Comparison of ENCODE assay signal across 8 cellular contexts in the genomic region with DNA sequence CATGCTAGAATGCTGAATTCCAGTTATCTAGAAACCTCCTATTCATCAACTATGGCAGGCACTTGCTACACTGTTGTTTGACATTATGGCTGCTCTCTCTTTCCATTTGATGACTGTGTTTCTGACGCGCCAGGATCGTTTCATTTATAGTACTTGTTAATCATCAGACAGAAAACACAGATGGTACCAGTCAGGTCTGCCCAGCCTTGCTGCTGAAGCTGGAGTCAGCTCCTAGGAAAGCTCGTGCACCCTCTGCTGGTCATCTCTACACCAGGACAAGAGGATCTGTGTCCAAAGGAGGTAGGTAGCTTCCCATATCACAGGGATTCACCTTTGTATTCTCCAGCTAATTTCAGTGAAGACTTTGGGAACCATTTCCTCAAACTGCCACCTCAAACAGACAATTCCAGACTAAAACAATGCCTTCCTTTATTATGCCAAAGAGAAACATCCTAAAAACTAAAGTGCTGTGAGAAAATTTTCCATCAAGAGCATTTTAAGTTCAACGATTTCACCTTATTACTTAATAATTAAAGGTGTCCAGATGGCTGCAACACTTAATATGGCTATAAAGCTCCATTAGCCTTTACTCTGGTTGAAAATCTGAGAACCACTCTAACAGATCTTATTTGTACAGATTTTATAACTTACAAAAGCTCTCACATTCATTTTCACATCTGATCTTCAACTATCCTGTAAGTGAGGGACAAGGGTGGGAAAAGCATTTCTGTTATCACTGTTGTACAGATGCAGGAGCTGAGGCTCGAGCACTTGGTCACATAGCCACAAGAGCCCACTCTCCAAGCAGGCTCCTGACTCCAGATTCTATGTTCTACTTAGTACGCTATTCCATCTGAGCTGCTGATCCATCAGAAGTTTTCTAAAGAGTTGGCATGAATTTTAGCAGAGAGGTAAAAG. TPM values are rescaled to one million over a fixed set of nuclear protein-coding genes. Genes with fewer than 3 reads are reported as not detected.
DNase-seq lines count a peak whose midpoint lies in the region; ATAC-seq, FAIRE-seq and TF ChIP-seq lines count a peak whose summit lies in the region.

No MANE protein-coding gene starts in this region.

- peak; percentile 93 for TF ChIP-seq CTCF in A549 (IDR thresholded peaks at IDR 0.05)
- TF ChIP-seq CTCF in body of pancreas (IDR thresholded peaks at IDR 0.05), result peak; percentile 61 to 89 (median 88)

- H3K9me3 ChIP-seq in A549 (no peaks in the 10 kb centered on the region), body of pancreas (no peaks in the 10 kb centered on the region), small intestine (ENCODE audit: control insufficient read depth, low read depth) (no peaks in the 10 kb centered on the region)

- CTCF ChIA-PET in A549 (lab: Yijun Ruan, JAX), result interaction anchor here (0.6 to 4.3 kb wide), 48 partner anchors 10 to 711 kb away, joined by 3 to 35 read pairs (median 4); partner anchors contain the start of genes GORASP2 and TLK1

- peak; percentile 74 for FAIRE-seq in A549 (lab: Jason Lieb, UNC)
- FAIRE-seq in TTC549 (lab: Jason Lieb, UNC), result peak; percentile 56
- FAIRE-seq in small intestine (lab: Jason Lieb, UNC), result peak; percentile 39

- TF ChIP-seq RAD21 in A549 (conservative IDR thresholded peaks at IDR 0.05 in 1 of 2, IDR thresholded peaks at IDR 0.05 in 1 of 2), result peak; percentile 91 to 93

- H3K27ac ChIP-seq in A549 (peak overlapping the region in 1 of 2 experiments; percentile 44; a peak in 3 of 6 replicates), body of pancreas (peak overlapping the region in 2 of 4 donors; percentile 35 to 75), small intestine (ENCODE audit: low read depth in 1 of 2, low read length in 1 of 2) (peak overlapping the region in 1 of 2 donors; percentile 41)

- WGBS in A549 (ENCODE audit: missing lambda C conversion rate), result 28% methylated on average over 7 of the region's 7 CpGs
- WGBS in body of pancreas, 2 donors, result 25 to 26% methylated on average over 7 of the region's 7 CpGs
- WGBS in small intestine, 3 donors, result 27 to 37% (median 34%) methylated on average over 7 of the region's 7 CpGs

- no peak overlapping the region for H3K4me3 ChIP-seq in A549
- H3K4me3 ChIP-seq in body of pancreas, result no peak overlapping the region
- no peak overlapping the region for H3K4me3 ChIP-seq in small intestine (ENCODE audit: low read depth in 1 of 2, low read length in 2 of 2)

- H3K36me3 ChIP-seq in body of pancreas (replicated peaks in 1 of 2; ENCODE audit: insufficient read depth in 1 of 2, low read depth in 2 of 2) (no peaks in the 10 kb centered on the region), small intestine (ENCODE audit: control insufficient read depth in 2 of 2, insufficient read depth in 2 of 2, low read length in 2 of 2) (no peaks in the 10 kb centered on the region)

- H3K4me2 ChIP-seq in A549, result peak overlapping the region; percentile 50

- POLR2A ChIA-PET in A549 (lab: Yijun Ruan, JAX), result interaction anchor here (0.9 to 2.2 kb wide), 5 partner anchors 17 to 487 kb away, joined by 5 to 12 read pairs (median 9); partner anchors contain the start of genes DCAF17, GORASP2, METTL8 and TLK1

- H3K27me3 ChIP-seq in body of pancreas (no peaks in the 10 kb centered on the region), small intestine (ENCODE audit: control insufficient read depth in 2 of 2, insufficient read depth in 2 of 2, low read length in 2 of 2) (no peaks in the 10 kb centered on the region)

- no peak for TF ChIP-seq EP300 in A549 (IDR thresholded peaks at IDR 0.05)

- DNase-seq in A549 (ENCODE audit: low read depth in 1 of 2, low spot score in 1 of 2), result peak; percentile 74 to 94
- DNase-seq in NCI-H2107 (lab: John Stamatoyannopoulos, UW), result peak; percentile 62
- peak; percentile 92 to 95 (median 94) for DNase-seq in body of pancreas
- DNase-seq in iPS DF 4.7 (ENCODE audit: extremely low read depth, low spot score), result peak; percentile 89
- peak; percentile 97 for DNase-seq in small intestine

- ATAC-seq in A549, result peak; percentile 100
- peak; percentile 85 for ATAC-seq in GM18858 (IDR thresholded peaks at IDR 0.05; ENCODE audit: unreplicated experiment)
- ATAC-seq in HG03045 (IDR thresholded peaks at IDR 0.05; ENCODE audit: unreplicated experiment), result peak; percentile 88
- peak; percentile 99 for ATAC-seq in body of pancreas

- peaks cover 10% of the 10 kb centered on the region; the same call in 2 of the 3 replicates for H3K4me1 ChIP-seq in A549
- H3K4me1 ChIP-seq in body of pancreas, result no peaks in the 10 kb centered on the region
- H3K4me1 ChIP-seq in small intestine (ENCODE audit: control insufficient read depth in 2 of 2, insufficient read depth in 1 of 2, low read depth in 1 of 2, low read length in 1 of 2), result no peaks in the 10 kb centered on the region

- intact Hi-C loops in body of pancreas (cut with DNase I), result loop anchor here (10.0 kb wide), 2 partner anchors 251 to 441 kb away; partner anchors contain the start of gene TLK1

- no peak for TF ChIP-seq POLR2A in A549 (IDR thresholded peaks at IDR 0.05; ENCODE audit: low read length)
- TF ChIP-seq POLR2A in body of pancreas (IDR thresholded peaks at IDR 0.05), result no peak

TF ChIP-seq in A549, 52 proteins besides CTCF, POLR2A, EP300 and RAD21:
- TF ChIP-seq, protein P1, sequence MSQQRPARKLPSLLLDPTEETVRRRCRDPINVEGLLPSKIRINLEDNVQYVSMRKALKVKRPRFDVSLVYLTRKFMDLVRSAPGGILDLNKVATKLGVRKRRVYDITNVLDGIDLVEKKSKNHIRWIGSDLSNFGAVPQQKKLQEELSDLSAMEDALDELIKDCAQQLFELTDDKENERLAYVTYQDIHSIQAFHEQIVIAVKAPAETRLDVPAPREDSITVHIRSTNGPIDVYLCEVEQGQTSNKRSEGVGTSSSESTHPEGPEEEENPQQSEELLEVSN (IDR thresholded peaks at IDR 0.05; ENCODE audit: borderline replicate concordance, low read depth), result no peak
- TF ChIP-seq JUNB (IDR thresholded peaks at IDR 0.05) (no peak), MAFK (IDR thresholded peaks at IDR 0.05; ENCODE audit: partially characterized antibody) (peak; percentile 14), NFE2L2 (conservative IDR thresholded peaks at IDR 0.05; ENCODE audit: low read length) (no peak), BCL3 (IDR thresholded peaks at IDR 0.05) (no peak), CBX8 (IDR thresholded peaks at IDR 0.05) (no peak), PBX3 (IDR thresholded peaks at IDR 0.05) (no peak), SMC3 (IDR thresholded peaks at IDR 0.05) (peak; percentile 94), FOSL2 (IDR thresholded peaks at IDR 0.05) (no peak), FOSL2 (CRISPR knock-in tag; IDR thresholded peaks at IDR 0.05) (peak; percentile 31; the same call in 1 of the 2 replicates), GATA3 (IDR thresholded peaks at IDR 0.05; ENCODE audit: borderline replicate concordance) (no peak), NPAS2 (CRISPR knock-in tag; IDR thresholded peaks at IDR 0.05; ENCODE audit: borderline replicate concordance) (no peak), CBX2 (IDR thresholded peaks at IDR 0.05; ENCODE audit: borderline replicate concordance, low read depth) (no peak), EHMT2 (IDR thresholded peaks at IDR 0.05; ENCODE audit: low read depth) (no peak), JUN (IDR thresholded peaks at IDR 0.05) (no peak), RCOR1 (IDR thresholded peaks at IDR 0.05; ENCODE audit: low read depth, low read length) (no peak)
- TF ChIP-seq, protein P2, sequence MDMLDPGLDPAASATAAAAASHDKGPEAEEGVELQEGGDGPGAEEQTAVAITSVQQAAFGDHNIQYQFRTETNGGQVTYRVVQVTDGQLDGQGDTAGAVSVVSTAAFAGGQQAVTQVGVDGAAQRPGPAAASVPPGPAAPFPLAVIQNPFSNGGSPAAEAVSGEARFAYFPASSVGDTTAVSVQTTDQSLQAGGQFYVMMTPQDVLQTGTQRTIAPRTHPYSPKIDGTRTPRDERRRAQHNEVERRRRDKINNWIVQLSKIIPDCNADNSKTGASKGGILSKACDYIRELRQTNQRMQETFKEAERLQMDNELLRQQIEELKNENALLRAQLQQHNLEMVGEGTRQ (IDR thresholded peaks at IDR 0.05), result no peak

RNA-seq across cellular contexts. Expression of gene METTL8, which starts 17.5 kb away (rescaled TPM):
- polyA plus RNA-seq in A549 (2011; rRNA removed) (44.4 and 58.3 TPM in 2 replicates), A549 (2017; fragmentation: RNase III; extraction: RNeasy Plus Mini Kit Qiagen cat#74134 plus additional on column Dnase treatment) (21.1 to 24.0 TPM (median 21.8 TPM) in 3 replicates), small intestine (1 to 10 TPM; 2.2 to 8.5 (median 6.2) TPM)
- 7.3 and 8.6 TPM in 2 replicates for polyA plus RNA-seq in A549 (2012; cell fraction: cytosol; rRNA removed)
- 4.3 and 6.3 TPM in 2 replicates for polyA plus RNA-seq in A549 (2012; cell fraction: nucleus; rRNA removed)
- 22.6 and 23.1 TPM in 2 replicates for polyA minus RNA-seq in A549 (2011; rRNA and poly(A)+ RNA removed)
- 10 to 100 TPM; 14.8 to 17.4 TPM for total RNA-seq in body of pancreas

RNA-seq across cellular contexts. Expression of gene DCAF17, which starts 17.8 kb away (rescaled TPM):
- polyA plus RNA-seq in A549 (2011; rRNA removed) (23.9 and 26.9 TPM in 2 replicates), A549 (2017; fragmentation: RNase III; extraction: RNeasy Plus Mini Kit Qiagen cat#74134 plus additional on column Dnase treatment) (11.5 to 12.6 TPM (median 12.6 TPM) in 3 replicates), small intestine (1 to 10 TPM; 3.5 to 5.9 (median 5.6) TPM)
- polyA plus RNA-seq in A549 (2012; cell fraction: cytosol; rRNA removed), result 3.3 and 4.0 TPM in 2 replicates
- 2.7 and 4.3 TPM in 2 replicates for polyA plus RNA-seq in A549 (2012; cell fraction: nucleus; rRNA removed)
- polyA minus RNA-seq in A549 (2011; rRNA and poly(A)+ RNA removed), result 17.1 and 19.0 TPM in 2 replicates
- 10 to 100 TPM in 1 of 2 donors, 1 to 10 TPM in 1; 8.2 to 16.9 TPM for total RNA-seq in body of pancreas
